ENCODE assay signal across 15 cellular contexts in genomic region chr14:93212432-93212831, GRCh38. TPM values are rescaled to one million over a fixed set of nuclear protein-coding genes. Genes with fewer than 3 reads are reported as not detected.
A peak's percentile ranks its signal among the peaks of the same experiment; 100 is the strongest.
DNase-seq lines count a peak whose midpoint lies in the region; ATAC-seq and TF ChIP-seq lines count a peak whose summit lies in the region.
"Had no signal": no experiment of that assay in that cellular context is flagged by ENCODE, and none has a peak within 500 bp of the region (broad histone marks: within the 10 kb centered on the region; RNA-seq: fewer than 3 reads in every experiment).

No MANE protein-coding gene starts in this region.

- intact Hi-C loops in head of caudate nucleus (cut with DNase I), result no loop called here
- intact Hi-C loops in heart right ventricle (cut with DNase I), result loop anchor here in 3 of 10 donors (10.0 kb wide), 1 partner anchor 402 kb away; no protein-coding TSS in a partner anchor

- ATAC-seq in GM18502 (IDR thresholded peaks at IDR 0.05; ENCODE audit: poor library complexity, unreplicated experiment) (peak; percentile 75), GM19467 (IDR thresholded peaks at IDR 0.05; ENCODE audit: unreplicated experiment) (peak; percentile 46), HG02885 (IDR thresholded peaks at IDR 0.05; ENCODE audit: poor library complexity, unreplicated experiment) (peak; percentile 67), heart right ventricle (no peak)

- H3K27ac Mint-ChIP-seq in IgD-negative memory B cell (peak overlapping the region; percentile 25 to 82 (median 68)), glutamatergic neuron (ENCODE audit: unreplicated experiment) (no peak overlapping the region)
- H3K27ac Mint-ChIP-seq: activated CD4-positive, alpha-beta T cell treated with anti-CD3 and anti-CD28 coated beads, Interleukin-2, amount 10 ng/mL, durations not matched to agents 7 days and 5 days; activated naive CD4-positive, alpha-beta T cell treated with anti-CD3 and anti-CD28 coated beads, Interleukin-2, amount 50 U/mL, for 24 hours; neural progenitor cell had no signal

- WGBS in heart right ventricle, 2 donors, result 47 to 58% methylated on average over 3 of the region's 3 CpGs

- H3K36me3 Mint-ChIP-seq in IgD-negative memory B cell (peaks cover 6% of the 10 kb centered on the region), glutamatergic neuron (ENCODE audit: unreplicated experiment) (peaks cover 3% of the 10 kb centered on the region)

- H3K27me3 Mint-ChIP-seq in IgD-negative memory B cell (no peaks in the 10 kb centered on the region), glutamatergic neuron (ENCODE audit: unreplicated experiment) (no peaks in the 10 kb centered on the region)
- H3K27me3 Mint-ChIP-seq: activated CD4-positive, alpha-beta T cell treated with anti-CD3 and anti-CD28 coated beads, Interleukin-2, amount 10 ng/mL, durations not matched to agents 7 days and 5 days; activated naive CD4-positive, alpha-beta T cell treated with anti-CD3 and anti-CD28 coated beads, Interleukin-2, amount 50 U/mL, for 24 hours had no signal

- H3K27ac ChIP-seq in heart right ventricle, result no peak overlapping the region
- H3K27ac ChIP-seq: HL-60, neural progenitor cell had no signal

- H3K4me1 ChIP-seq in heart right ventricle, result peaks cover 0 to 25% (median 16%) of the 10 kb centered on the region in 9 donors

- peak overlapping the region in 3 of 4 donors; percentile 41 to 73 (median 59) for H3K4me3 Mint-ChIP-seq in IgD-negative memory B cell
- no peak overlapping the region for H3K4me3 Mint-ChIP-seq in glutamatergic neuron (ENCODE audit: unreplicated experiment)
- H3K4me3 Mint-ChIP-seq: activated CD4-positive, alpha-beta T cell treated with anti-CD3 and anti-CD28 coated beads, Interleukin-2, amount 10 ng/mL, durations not matched to agents 7 days and 5 days; activated naive CD4-positive, alpha-beta T cell treated with anti-CD3 and anti-CD28 coated beads, Interleukin-2, amount 50 U/mL, for 24 hours; neural progenitor cell had no signal

- no peak overlapping the region for H3K4me3 ChIP-seq in heart right ventricle
- H3K4me3 ChIP-seq: neural progenitor cell had no signal

- H3K9me3 Mint-ChIP-seq in IgD-negative memory B cell, result no peaks in the 10 kb centered on the region
- peaks cover 2% of the 10 kb centered on the region for H3K9me3 Mint-ChIP-seq in glutamatergic neuron (ENCODE audit: unreplicated experiment)
- H3K9me3 Mint-ChIP-seq: activated CD4-positive, alpha-beta T cell treated with anti-CD3 and anti-CD28 coated beads, Interleukin-2, amount 10 ng/mL, durations not matched to agents 7 days and 5 days; activated naive CD4-positive, alpha-beta T cell treated with anti-CD3 and anti-CD28 coated beads, Interleukin-2, amount 50 U/mL, for 24 hours; neural progenitor cell had no signal

- H3K9me3 ChIP-seq in heart right ventricle, result no peaks in the 10 kb centered on the region

- peaks cover 0 to 78% (median 47%) of the 10 kb centered on the region in 9 donors for H3K36me3 ChIP-seq in heart right ventricle

- TF ChIP-seq CTCF in heart right ventricle (IDR thresholded peaks at IDR 0.05) (no peak), glutamatergic neuron (IDR thresholded peaks at IDR 0.05; ENCODE audit: partially characterized antibody, unreplicated experiment) (no peak)

- H3K4me1 Mint-ChIP-seq in IgD-negative memory B cell, result peaks cover 30 to 37% (median 35%) of the 10 kb centered on the region in 3 donors
- H3K4me1 Mint-ChIP-seq in glutamatergic neuron (ENCODE audit: low read depth, unreplicated experiment), result peaks cover 2% of the 10 kb centered on the region

- DNase-seq in head of caudate nucleus, result no peak
- DNase-seq in heart right ventricle, result no peak
- no peak for DNase-seq in activated naive CD4-positive, alpha-beta T cell treated with anti-CD3 and anti-CD28 coated beads, Interleukin-2, amount 50 U/mL, for 16 hours
- no peak for DNase-seq in glutamatergic neuron
- DNase-seq: activated CD4-positive, alpha-beta T cell treated with anti-CD3 and anti-CD28 coated beads, Interleukin-2, amount 10 ng/mL, durations not matched to agents 7 days and 5 days; AML-193; NCI-H1105; NCI-H82 had no signal

- H3K27me3 ChIP-seq in heart right ventricle, result no peaks in the 10 kb centered on the region
- H3K27me3 ChIP-seq: neural progenitor cell had no signal

RNA-seq across cellular contexts. Expression of gene UBR7, which starts 5.4 kb away (rescaled TPM):
- polyA plus RNA-seq in IgD-negative memory B cell, result 39.2 TPM
- total RNA-seq in heart right ventricle, result 10 to 100 TPM; 17.7 to 28.3 (median 21.1) TPM
- polyA plus RNA-seq in heart right ventricle, result 10 to 100 TPM in 1 of 2 donors, 1 to 10 TPM in 1; 7.8 to 25.9 TPM
- 17.4 TPM for total RNA-seq in glutamatergic neuron (ENCODE audit: unreplicated experiment)

RNA-seq across cellular contexts. Expression of gene GON7, which starts 5.6 kb away (rescaled TPM):
- polyA plus RNA-seq in IgD-negative memory B cell (31.5 TPM), heart right ventricle (10 to 100 TPM; 17.9 to 20.0 TPM)
- total RNA-seq in heart right ventricle (10 to 100 TPM in 8 of 10 donors, 1 to 10 TPM in 2; 9.9 to 20.1 (median 14.3) TPM), glutamatergic neuron (ENCODE audit: unreplicated experiment) (6.5 TPM)

RNA-seq across cellular contexts. Expression of gene LYSET, which starts 27.3 kb away (rescaled TPM):
- 28.8 TPM for polyA plus RNA-seq in IgD-negative memory B cell
- total RNA-seq in heart right ventricle, result 10 to 100 TPM; 22.3 to 29.7 (median 25.7) TPM
- 10 to 100 TPM; 19.5 to 22.5 TPM for polyA plus RNA-seq in heart right ventricle
- total RNA-seq in glutamatergic neuron (ENCODE audit: unreplicated experiment), result 15.9 TPM

RNA-seq across cellular contexts. Expression of gene MOAP1, which starts 27.7 kb away (rescaled TPM):
- 53.8 TPM for polyA plus RNA-seq in IgD-negative memory B cell
- 10 to 100 TPM; 47.7 to 96.1 (median 81.5) TPM for total RNA-seq in heart right ventricle
- 10 to 100 TPM; 14.6 to 28.9 TPM for polyA plus RNA-seq in heart right ventricle
- 60.4 TPM for total RNA-seq in glutamatergic neuron (ENCODE audit: unreplicated experiment)

Comparison
In these comparisons a context has a peak if more than half of its experiments do, and no peak if none do; other contexts are left out.
1. ATAC-seq: peak in GM18502 (single experiment), GM19467 (single experiment) and HG02885 (single experiment); none in heart right ventricle (0 of 8).